In the genomic region with DNA sequence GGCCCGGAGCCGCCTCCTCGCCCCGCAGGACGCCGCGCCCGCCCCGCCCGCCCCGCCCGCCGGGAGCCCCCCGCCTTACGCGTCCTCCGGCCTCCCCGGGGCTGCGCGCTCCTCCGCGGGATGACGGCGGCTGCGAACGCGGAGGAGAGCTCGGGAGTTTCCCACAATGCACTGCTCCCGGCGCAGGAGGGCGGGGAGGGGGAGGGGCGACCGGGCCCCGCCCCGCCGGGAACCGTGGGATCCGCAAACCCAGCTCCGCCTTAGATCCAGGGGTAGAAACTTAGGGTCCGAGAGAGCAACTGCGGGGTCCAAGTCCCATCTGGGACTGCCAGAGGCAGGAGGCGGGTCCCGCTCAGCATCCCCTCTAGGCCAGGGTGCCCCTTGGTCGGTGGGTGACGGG, we compare ENCODE assay signal across 8 cellular contexts. TPM values are rescaled to one million over a fixed set of nuclear protein-coding genes. Genes with fewer than 3 reads are reported as not detected.
DNase-seq lines count a peak whose midpoint lies in the region; ATAC-seq and TF ChIP-seq lines count a peak whose summit lies in the region.

A gene (minus strand): TSS at position 140 of the 400 bp plus-strand sequence. CDS start 1,514 bp downstream, outside the sequence.

- H3K27ac Mint-ChIP-seq in endothelial cell (ENCODE audit: unreplicated experiment) = no peak within 1 kb of the TSS

- POLR2A ChIA-PET in SK-N-SH (lab: Yijun Ruan, JAX) = interaction anchor here (0.6 to 3.2 kb wide), 5 partner anchors 14 to 958 kb away, joined by 3 to 18 read pairs (median 5); a partner anchor contains a TSS

- H3K9me3 ChIP-seq in SK-N-SH = no peaks in the 10 kb centered on the region

- H3K4me3 ChIP-seq in SK-N-SH (ENCODE audit: low read depth in 2 of 2, low read length in 1 of 2) = peak within 1 kb of the TSS; percentile 58 to 67

- H3K27ac ChIP-seq in SK-N-SH (ENCODE audit: low read depth in 2 of 2, low read length in 1 of 2) = peak within 1 kb of the TSS; percentile 41 to 66; a peak in 3 of 4 replicates

- CTCF ChIA-PET in SK-N-SH (lab: Yijun Ruan, JAX) = interaction anchor here (0.6 to 1.0 kb wide), 3 partner anchors 15 to 261 kb away, joined by 3 to 4 read pairs (median 3); a partner anchor contains a TSS

- no peaks in the 10 kb centered on the region for H3K27me3 ChIP-seq in SK-N-SH (ENCODE audit: insufficient read depth)

- H3K9ac ChIP-seq in SK-N-SH = peak within 1 kb of the TSS; percentile 33; the same call in 1 of the 2 replicates

- no peak for TF ChIP-seq CTCF in SK-N-SH (IDR thresholded peaks at IDR 0.05)
- no peak for TF ChIP-seq CTCF in endothelial cell (IDR thresholded peaks at IDR 0.05; ENCODE audit: unreplicated experiment)

- H2AFZ ChIP-seq in SK-N-SH (ENCODE audit: low read depth) = no peak within 1 kb of the TSS

- H4K20me1 ChIP-seq in SK-N-SH (ENCODE audit: insufficient read depth) = no peaks in the 10 kb centered on the region

- H3K36me3 Mint-ChIP-seq in endothelial cell (ENCODE audit: low read depth, unreplicated experiment) = no peaks in the 10 kb centered on the region

- no peak within 1 kb of the TSS for H3K4me3 Mint-ChIP-seq in endothelial cell (ENCODE audit: unreplicated experiment)

- peak within 1 kb of the TSS; percentile 85 for H3K4me2 ChIP-seq in SK-N-SH

- no peaks in the 10 kb centered on the region for H3K9me3 Mint-ChIP-seq in endothelial cell (ENCODE audit: unreplicated experiment)

- peaks cover 0 to 32% of the 10 kb centered on the region in 2 experiments for H3K36me3 ChIP-seq in SK-N-SH (replicated peaks in 1 of 2; ENCODE audit: control insufficient read depth in 1 of 2, insufficient read depth in 2 of 2, low read length in 1 of 2)

- peaks cover 0 to 27% of the 10 kb centered on the region in 2 experiments; a peak in 1 of 4 replicates for H3K4me1 ChIP-seq in SK-N-SH (ENCODE audit: control insufficient read depth in 1 of 2, insufficient read depth in 2 of 2, low read depth in 1 of 2, low read length in 1 of 2)

- no peak for TF ChIP-seq EP300 in SK-N-SH (IDR thresholded peaks at IDR 0.05; ENCODE audit: borderline replicate concordance in 1 of 2, low read depth in 1 of 2, low read length in 1 of 2)

- H3K27me3 Mint-ChIP-seq in endothelial cell (ENCODE audit: unreplicated experiment) = peaks cover 14% of the 10 kb centered on the region

- 3% methylated on average over 10 of the region's 45 CpGs for WGBS in SK-N-SH (ENCODE audit: low lambda C conversion rate)

- H3K9me2 ChIP-seq in SK-N-SH = no peaks in the 10 kb centered on the region

- no peak for TF ChIP-seq RAD21 in SK-N-SH (IDR thresholded peaks at IDR 0.05; ENCODE audit: low read length)

- peaks cover 3% of the 10 kb centered on the region; the same call in 1 of the 2 replicates for H3K79me2 ChIP-seq in SK-N-SH (ENCODE audit: insufficient read depth)

- no peak for ATAC-seq in GM19395 (IDR thresholded peaks at IDR 0.05; ENCODE audit: unreplicated experiment)
- no peak for ATAC-seq in GM18520 (IDR thresholded peaks at IDR 0.05; ENCODE audit: unreplicated experiment)
- ATAC-seq in GM19035 (IDR thresholded peaks at IDR 0.05; ENCODE audit: unreplicated experiment) = no peak

- no peaks in the 10 kb centered on the region for H3K4me1 Mint-ChIP-seq in endothelial cell (ENCODE audit: unreplicated experiment)

- DNase-seq in NCI-H146 (lab: John Stamatoyannopoulos, UW) (peak; percentile 65), NCI-H146 treated with DMSO at 0.1 percent for 48 hours (lab: John Stamatoyannopoulos, UW; ENCODE audit: unreplicated experiment) (no peak), SK-N-SH (peak; percentile 95), endothelial cell (ENCODE audit: low spot score) (peak; percentile 48), retina (peak; percentile 76)

- peaks cover 4% of the 10 kb centered on the region for H3F3A ChIP-seq in SK-N-SH (replicated peaks; ENCODE audit: insufficient read depth)

TF ChIP-seq in SK-N-SH, 30 proteins besides CTCF, POLR2A, EP300 and RAD21:
- TF ChIP-seq NRF1 (IDR thresholded peaks at IDR 0.05; ENCODE audit: low read depth, low read length) (no peak), RCOR1 (IDR thresholded peaks at IDR 0.05; ENCODE audit: low read length) (peak; percentile 56; the same call in 1 of the 2 replicates), FOSL2 (IDR thresholded peaks at IDR 0.05; ENCODE audit: borderline replicate concordance, low read depth) (no peak), CHD2 (IDR thresholded peaks at IDR 0.05; ENCODE audit: low read length, partially characterized antibody) (peak; percentile 49), POLR2AphosphoS5 (IDR thresholded peaks at IDR 0.05; ENCODE audit: low read depth, low read length) (0 out of 2 replicates have a peak, but pooled peaks have one; percentile 13), RXRA (IDR thresholded peaks at IDR 0.05; ENCODE audit: borderline replicate concordance, low read depth) (no peak), FOXM1 (IDR thresholded peaks at IDR 0.05; ENCODE audit: low read depth) (no peak), FOXJ3 (CRISPR knock-in tag; IDR thresholded peaks at IDR 0.05) (no peak), SIN3A (IDR thresholded peaks at IDR 0.05; ENCODE audit: borderline replicate concordance, low read depth, low read length) (peak; percentile 40; the same call in 1 of the 2 replicates), TAF1 (IDR thresholded peaks at IDR 0.05; ENCODE audit: borderline replicate concordance, low read depth, low read length) (no peak)
- TF ChIP-seq, protein P1, sequence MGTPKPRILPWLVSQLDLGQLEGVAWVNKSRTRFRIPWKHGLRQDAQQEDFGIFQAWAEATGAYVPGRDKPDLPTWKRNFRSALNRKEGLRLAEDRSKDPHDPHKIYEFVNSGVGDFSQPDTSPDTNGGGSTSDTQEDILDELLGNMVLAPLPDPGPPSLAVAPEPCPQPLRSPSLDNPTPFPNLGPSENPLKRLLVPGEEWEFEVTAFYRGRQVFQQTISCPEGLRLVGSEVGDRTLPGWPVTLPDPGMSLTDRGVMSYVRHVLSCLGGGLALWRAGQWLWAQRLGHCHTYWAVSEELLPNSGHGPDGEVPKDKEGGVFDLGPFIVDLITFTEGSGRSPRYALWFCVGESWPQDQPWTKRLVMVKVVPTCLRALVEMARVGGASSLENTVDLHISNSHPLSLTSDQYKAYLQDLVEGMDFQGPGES (IDR thresholded peaks at IDR 0.05; ENCODE audit: low read depth, low read length) = no peak
- TF ChIP-seq, protein P2, sequence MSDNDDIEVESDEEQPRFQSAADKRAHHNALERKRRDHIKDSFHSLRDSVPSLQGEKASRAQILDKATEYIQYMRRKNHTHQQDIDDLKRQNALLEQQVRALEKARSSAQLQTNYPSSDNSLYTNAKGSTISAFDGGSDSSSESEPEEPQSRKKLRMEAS (IDR thresholded peaks at IDR 0.05; ENCODE audit: low read depth) = no peak
- TF ChIP-seq, protein P3, sequence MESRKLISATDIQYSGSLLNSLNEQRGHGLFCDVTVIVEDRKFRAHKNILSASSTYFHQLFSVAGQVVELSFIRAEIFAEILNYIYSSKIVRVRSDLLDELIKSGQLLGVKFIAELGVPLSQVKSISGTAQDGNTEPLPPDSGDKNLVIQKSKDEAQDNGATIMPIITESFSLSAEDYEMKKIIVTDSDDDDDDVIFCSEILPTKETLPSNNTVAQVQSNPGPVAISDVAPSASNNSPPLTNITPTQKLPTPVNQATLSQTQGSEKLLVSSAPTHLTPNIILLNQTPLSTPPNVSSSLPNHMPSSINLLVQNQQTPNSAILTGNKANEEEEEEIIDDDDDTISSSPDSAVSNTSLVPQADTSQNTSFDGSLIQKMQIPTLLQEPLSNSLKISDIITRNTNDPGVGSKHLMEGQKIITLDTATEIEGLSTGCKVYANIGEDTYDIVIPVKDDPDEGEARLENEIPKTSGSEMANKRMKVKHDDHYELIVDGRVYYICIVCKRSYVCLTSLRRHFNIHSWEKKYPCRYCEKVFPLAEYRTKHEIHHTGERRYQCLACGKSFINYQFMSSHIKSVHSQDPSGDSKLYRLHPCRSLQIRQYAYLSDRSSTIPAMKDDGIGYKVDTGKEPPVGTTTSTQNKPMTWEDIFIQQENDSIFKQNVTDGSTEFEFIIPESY (IDR thresholded peaks at IDR 0.05; ENCODE audit: borderline replicate concordance, low read depth) = no peak
- TF ChIP-seq, protein P4, sequence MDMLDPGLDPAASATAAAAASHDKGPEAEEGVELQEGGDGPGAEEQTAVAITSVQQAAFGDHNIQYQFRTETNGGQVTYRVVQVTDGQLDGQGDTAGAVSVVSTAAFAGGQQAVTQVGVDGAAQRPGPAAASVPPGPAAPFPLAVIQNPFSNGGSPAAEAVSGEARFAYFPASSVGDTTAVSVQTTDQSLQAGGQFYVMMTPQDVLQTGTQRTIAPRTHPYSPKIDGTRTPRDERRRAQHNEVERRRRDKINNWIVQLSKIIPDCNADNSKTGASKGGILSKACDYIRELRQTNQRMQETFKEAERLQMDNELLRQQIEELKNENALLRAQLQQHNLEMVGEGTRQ (IDR thresholded peaks at IDR 0.05; ENCODE audit: borderline replicate concordance, low read depth, low read length) = no peak

RNA-seq across cellular contexts. Expression of the gene that starts here (rescaled TPM):
- 2.9 and 3.6 TPM in 2 replicates for polyA plus RNA-seq in SK-N-SH (2012; rRNA removed)
- polyA plus RNA-seq in SK-N-SH (2012; cell fraction: cytosol; rRNA removed) = 2.0 and 3.0 TPM in 2 replicates
- 3.6 and 5.8 TPM in 2 replicates for polyA plus RNA-seq in SK-N-SH (2012; cell fraction: nucleus; rRNA removed)
- not detected for total RNA-seq in endothelial cell (ENCODE audit: unreplicated experiment)

Comparison
In these comparisons a context has a peak if more than half of its experiments do, and no peak if none do; other contexts are left out.
1. Peak in DNase-seq in endothelial cell; RNA of the gene not detected or under 1 TPM.